ENCODE assay signal across 31 cellular contexts in the genomic region with DNA sequence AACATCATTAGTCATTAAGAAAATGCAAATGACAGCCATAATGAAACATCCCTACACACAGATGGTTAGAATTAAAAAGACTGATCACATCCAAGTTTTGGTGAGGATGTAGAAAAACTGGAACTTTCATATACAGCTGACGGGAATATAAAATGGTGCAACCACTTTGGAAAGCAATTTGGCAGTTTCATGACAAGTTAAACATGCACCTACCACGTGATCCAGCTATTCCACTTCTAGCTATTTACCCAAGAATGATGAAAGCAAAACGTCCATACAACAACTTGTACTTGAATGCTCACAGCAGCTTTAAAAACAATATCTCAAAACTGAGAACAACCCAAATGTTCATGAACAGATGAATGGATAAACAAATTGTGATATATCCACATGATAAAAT.
"Had no signal": no experiment of that assay in that cellular context is flagged by ENCODE, and none has a peak within 500 bp of the region (broad histone marks: within the 10 kb centered on the region; RNA-seq: fewer than 3 reads in every experiment).

No MANE protein-coding gene starts in this region.

- ATAC-seq: activated naive CD4-positive, alpha-beta T cell treated with anti-CD3 and anti-CD28 coated beads, Interleukin-2, amount 50 U/mL, for 72 hours; activated T-cell treated with anti-CD3 and anti-CD28 coated beads, Interleukin-2, amount 50 U/mL, for 4 hours; Right ventricle myocardium inferior had no signal

- H3K27ac ChIP-seq: PC-9, RWPE1, VCaP had no signal

- H3K4me3 ChIP-seq: MG63, PC-9 had no signal

- DNase-seq: activated B cell treated with CpG ODN at 0.5 μM for 24 hours; activated CD4-positive, alpha-beta memory T cell treated with anti-CD3 and anti-CD28 coated beads for 36 hours; activated CD4-positive, alpha-beta T cell treated with anti-CD3 and anti-CD28 coated beads for 4 hours; activated CD4-positive, alpha-beta T cell treated with anti-CD3 and anti-CD28 coated beads, Interleukin-2, amount 50 U/mL, for 1 hour; activated CD4-positive, CD25-positive, alpha-beta regulatory T cell treated with anti-CD3 and anti-CD28 coated beads, Interleukin-2, amount 50 U/mL, for 72 hours; activated CD8-positive, alpha-beta memory T cell treated with anti-CD3 and anti-CD28 coated beads, Interleukin-2, amount 50 U/mL, for 4 hours; activated gamma-delta T cell treated with Interleukin-2 at 50 U/mL for 16 hours; activated naive CD4-positive, alpha-beta T cell treated with anti-CD3 and anti-CD28 coated beads for 36 hours; activated T-cell treated with anti-CD3 and anti-CD28 coated beads for 4 hours; activated T-cell treated with anti-CD3 and anti-CD28 coated beads, Interleukin-2, amount 50 U/mL, for 4 hours; anterior cingulate cortex; central memory CD4-positive, alpha-beta T cell; Kasumi-1; KG1; MG63; NCI-H1048; NCI-H146; NCI-H187; NCI-H2171 treated with DMSO at 0.1 percent for 48 hours; NCI-H2227 treated with DMSO at 0.1 percent for 48 hours; NCI-H446; NCI-H524 treated with DMSO at 0.1 percent for 48 hours; PC-9; SW 1271; T-helper 1 cell; T-helper 2 cell; T-helper 9 cell had no signal

- H3K4me2 ChIP-seq: PC-9 had no signal

- H3K9me3 ChIP-seq: MG63 had no signal

- H3K27me3 ChIP-seq: MG63 had no signal

- H2AFZ ChIP-seq: PC-9 had no signal

- H3K36me3 ChIP-seq: MG63 had no signal
